Comparison of ENCODE assay signal across 22 cellular contexts in genomic region chr1:228958741-228959140, GRCh38.
"Had no signal": no experiment of that assay in that cellular context is flagged by ENCODE, and none has a peak within 500 bp of the region (broad histone marks: within the 10 kb centered on the region; RNA-seq: fewer than 3 reads in every experiment).

No MANE protein-coding gene starts in this region.

- H3K27ac ChIP-seq: gastroesophageal sphincter, lower lobe of right lung, skin epidermis, thoracic aorta, WERI-Rb-1 had no signal

- H3K27me3 ChIP-seq: gastroesophageal sphincter, uterus had no signal

- ATAC-seq: activated CD4-positive, CD25-positive, alpha-beta regulatory T cell treated with anti-CD3 and anti-CD28 coated beads, Interleukin-2, amount 50 U/mL, for 24 hours; activated naive CD8-positive, alpha-beta T cell treated with anti-CD3 and anti-CD28 coated beads, Interleukin-2, amount 50 U/mL, for 24 hours; gastroesophageal sphincter; lower lobe of right lung; mucosa of descending colon; natural killer cell treated with Interleukin-12 subunit alpha and Interleukin-12 subunit beta and Interleukin-15 and Interleukin-18, amount 100 ng/mL, for 72 hours; sciatic nerve; stimulated activated effector memory CD8-positive, alpha-beta T cell treated with anti-CD3 and anti-CD28 coated beads, Interleukin-12 subunit alpha, Interleukin-12 subunit beta, amount 100 ng/mL, for 72 hours had no signal

- H3K9me3 ChIP-seq: gastroesophageal sphincter, lower lobe of right lung, mucosa of descending colon, thoracic aorta, uterus had no signal

- H3K4me3 ChIP-seq: gastroesophageal sphincter, lower lobe of right lung, mucosa of descending colon, skin epidermis, thoracic aorta, uterus had no signal

- H3K36me3 ChIP-seq: gastroesophageal sphincter, lower lobe of right lung, thoracic aorta, uterus, WERI-Rb-1 had no signal

- DNase-seq: activated CD4-positive, alpha-beta memory T cell treated with anti-CD3 and anti-CD28 coated beads for 36 hours; activated CD4-positive, alpha-beta T cell treated with anti-CD3 and anti-CD28 coated beads for 48 hours; activated CD8-positive, alpha-beta memory T cell treated with anti-CD3 and anti-CD28 coated beads, Interleukin-2, amount 50 U/mL, for 4 hours; activated naive CD8-positive, alpha-beta T cell treated with anti-CD3 and anti-CD28 coated beads, Interleukin-2, amount 50 U/mL, for 24 hours; activated T-cell treated with anti-CD3 and anti-CD28 coated beads, Interleukin-2, amount 50 U/mL, for 24 hours; anterior cingulate cortex; effector CD8-positive, alpha-beta T cell; hypothalamus; immature natural killer cell; lower lobe of right lung; mucosa of descending colon; stimulated activated CD4-positive, alpha-beta T cell treated with anti-CD3 and anti-CD28 coated beads, Interleukin-4, amount 100 ng/mL, for 24 hours; T-helper 9 cell; uterus; WERI-Rb-1 had no signal

- H3K4me1 ChIP-seq: uterus had no signal
